ENCODE assay signal across 1 cellular context in genomic region chr18:9919564-9920232, GRCh38.
TF ChIP-seq lines count a peak whose summit lies in the region.

No MANE protein-coding gene starts in this region.

TF ChIP-seq in IMR-90, 13 proteins besides CTCF, POLR2A, EP300 and RAD21:
- TF ChIP-seq CEBPB (IDR thresholded peaks at IDR 0.05; ENCODE audit: low read depth, low read length): no peak
- TF ChIP-seq RFX5 (IDR thresholded peaks at IDR 0.05; ENCODE audit: low read depth, low read length): no peak
- no peak for TF ChIP-seq MAFK (IDR thresholded peaks at IDR 0.05; ENCODE audit: low read depth, low read length)
- no peak for TF ChIP-seq BHLHE40 (IDR thresholded peaks at IDR 0.05; ENCODE audit: low read depth, low read length)
